ENCODE assay signal across 31 cellular contexts in genomic region chr5:57486206-57486605, GRCh38. TPM values are rescaled to one million over a fixed set of nuclear protein-coding genes. Genes with fewer than 3 reads are reported as not detected.
"Had no signal": no experiment of that assay in that cellular context is flagged by ENCODE, and none has a peak within 500 bp of the region (broad histone marks: within the 10 kb centered on the region; RNA-seq: fewer than 3 reads in every experiment).

No MANE protein-coding gene starts in this region.

- H3K27ac ChIP-seq: heart right ventricle, hepatocyte, left ventricle myocardium inferior, neutrophil, parathyroid adenoma, right atrium auricular region, right lobe of liver, stomach, testis, thyroid gland, transverse colon, upper lobe of right lung had no signal

- H3K9me3 Mint-ChIP-seq: naive thymus-derived CD8-positive, alpha-beta T cell; nephron; neural crest cell; stimulated activated naive B cell treated with anti-CD40 and anti-IgM and Interleukin-4, amounts not matched to agents 10 μg/mL and 1 μg/mL and 100 μg/mL, for 72 hours had no signal

- H3K36me3 Mint-ChIP-seq: naive thymus-derived CD8-positive, alpha-beta T cell; stimulated activated naive B cell treated with anti-CD40 and anti-IgM and Interleukin-4, amounts not matched to agents 10 μg/mL and 1 μg/mL and 100 μg/mL, for 72 hours had no signal

- H3K79me2 ChIP-seq: hepatocyte, parathyroid adenoma had no signal

- H3K4me3 ChIP-seq: heart right ventricle, hepatocyte, left ventricle myocardium inferior, lung, right atrium auricular region, right lobe of liver, stomach, testis, thyroid gland, transverse colon, upper lobe of right lung had no signal

- H3K4me3 Mint-ChIP-seq: naive thymus-derived CD8-positive, alpha-beta T cell; nephron; neural crest cell; stimulated activated naive B cell treated with anti-CD40 and anti-IgM and Interleukin-4, amounts not matched to agents 10 μg/mL and 1 μg/mL and 100 μg/mL, for 72 hours had no signal

- H3K27me3 Mint-ChIP-seq: progenitor cell of endocrine pancreas; stimulated activated naive B cell treated with anti-CD40 and anti-IgM and Interleukin-4, amounts not matched to agents 10 μg/mL and 1 μg/mL and 100 μg/mL, for 72 hours had no signal

- H3K4me1 ChIP-seq: parathyroid adenoma, right atrium auricular region, right lobe of liver, testis, thyroid gland, transverse colon, upper lobe of right lung had no signal

- H3K9ac ChIP-seq: parathyroid adenoma had no signal

- FAIRE-seq: urothelium cell line had no signal

- H3K4me1 Mint-ChIP-seq: naive thymus-derived CD8-positive, alpha-beta T cell had no signal

- H3K27ac Mint-ChIP-seq: naive thymus-derived CD8-positive, alpha-beta T cell; nephron; progenitor cell of endocrine pancreas; stimulated activated naive B cell treated with anti-CD40 and anti-IgM and Interleukin-4, amounts not matched to agents 10 μg/mL and 1 μg/mL and 100 μg/mL, for 72 hours had no signal

- H3K36me3 ChIP-seq: heart right ventricle, left ventricle myocardium inferior, neutrophil, right atrium auricular region, right lobe of liver, stomach, thyroid gland, transverse colon, upper lobe of right lung had no signal

- DNase-seq: heart right ventricle; islet precursor cell; left ventricle myocardium inferior; naive thymus-derived CD8-positive, alpha-beta T cell; occipital lobe; right lobe of liver; stimulated activated CD4-positive, alpha-beta T cell treated with anti-CD3 and anti-CD28 coated beads, Interleukin-12 subunit alpha, Interleukin-12 subunit beta, amount 100 ng/mL, for 4 hours; stimulated activated CD4-positive, alpha-beta T cell treated with anti-CD3 and anti-CD28 coated beads, Interleukin-15, amount 100 ng/mL, for 24 hours; stimulated activated CD4-positive, alpha-beta T cell treated with anti-CD3 and anti-CD28 coated beads, Interleukin-2, amount 100 ng/mL, for 24 hours; stimulated activated CD4-positive, alpha-beta T cell treated with anti-CD3 and anti-CD28 coated beads, Interleukin-4, amount 100 ng/mL, for 1 hour; stimulated activated naive B cell treated with anti-CD40 and anti-IgM and Interleukin-4, amounts not matched to agents 10 μg/mL and 1 μg/mL and 100 μg/mL, for 72 hours; stimulated activated naive CD8-positive, alpha-beta T cell treated with anti-CD3 and anti-CD28 coated beads, Interleukin-15, Interleukin-2, amounts not matched to agents 100 U/mL and 50 U/mL, for 24 hours; stomach; testis; thyroid gland; transverse colon; upper lobe of right lung had no signal

- H3K9me3 ChIP-seq: heart right ventricle, left ventricle myocardium inferior, neutrophil, right atrium auricular region, right lobe of liver, stomach, testis, thyroid gland, transverse colon, upper lobe of right lung had no signal

- H3K27me3 ChIP-seq: heart right ventricle, hepatocyte, neutrophil, right atrium auricular region, right lobe of liver, stomach, testis, thyroid gland, transverse colon, upper lobe of right lung had no signal

- H3K4me2 ChIP-seq: hepatocyte had no signal

- H2AFZ ChIP-seq: hepatocyte, parathyroid adenoma had no signal

- ATAC-seq: heart right ventricle; right lobe of liver; stimulated activated naive B cell treated with anti-CD40 and anti-IgM and Interleukin-4, amounts not matched to agents 10 μg/mL and 1 μg/mL and 100 μg/mL, for 72 hours; stimulated activated naive CD8-positive, alpha-beta T cell treated with anti-CD3 and anti-CD28 coated beads, Interleukin-15, Interleukin-2, amounts not matched to agents 100 U/mL and 50 U/mL, for 24 hours; upper lobe of right lung had no signal

RNA-seq across cellular contexts. Expression of gene ACTBL2, which starts 3.6 kb away (rescaled TPM):
- total RNA-seq: heart right ventricle; left ventricle myocardium inferior; mesenteric fat pad; mucosa of gallbladder; naive thymus-derived CD8-positive, alpha-beta T cell; neural crest cell; occipital lobe; osteocyte; progenitor cell of endocrine pancreas; pulmonary artery endothelial cell; right lobe of liver; skeletal muscle tissue; stomach; transverse colon; upper lobe of right lung had no signal
- polyA plus RNA-seq: heart right ventricle; naive thymus-derived CD8-positive, alpha-beta T cell had no signal
